Comparison of ENCODE assay signal across 1 cellular context in genomic region chr11:60777572-60777971, GRCh38.
TF ChIP-seq lines count a peak whose summit lies in the region.

No MANE protein-coding gene starts in this region.

TF ChIP-seq in K562, 482 proteins besides CTCF, POLR2A, EP300 and RAD21:
- 0 out of 2 replicates have a peak, but pooled peaks have one; percentile 20 for TF ChIP-seq NFIC (IDR thresholded peaks at IDR 0.05)
- no peak for TF ChIP-seq ZNF347 (CRISPR knock-in tag; IDR thresholded peaks at IDR 0.05; ENCODE audit: low read depth)
